8 cellular contexts compared by ENCODE assay signal in the genomic region with DNA sequence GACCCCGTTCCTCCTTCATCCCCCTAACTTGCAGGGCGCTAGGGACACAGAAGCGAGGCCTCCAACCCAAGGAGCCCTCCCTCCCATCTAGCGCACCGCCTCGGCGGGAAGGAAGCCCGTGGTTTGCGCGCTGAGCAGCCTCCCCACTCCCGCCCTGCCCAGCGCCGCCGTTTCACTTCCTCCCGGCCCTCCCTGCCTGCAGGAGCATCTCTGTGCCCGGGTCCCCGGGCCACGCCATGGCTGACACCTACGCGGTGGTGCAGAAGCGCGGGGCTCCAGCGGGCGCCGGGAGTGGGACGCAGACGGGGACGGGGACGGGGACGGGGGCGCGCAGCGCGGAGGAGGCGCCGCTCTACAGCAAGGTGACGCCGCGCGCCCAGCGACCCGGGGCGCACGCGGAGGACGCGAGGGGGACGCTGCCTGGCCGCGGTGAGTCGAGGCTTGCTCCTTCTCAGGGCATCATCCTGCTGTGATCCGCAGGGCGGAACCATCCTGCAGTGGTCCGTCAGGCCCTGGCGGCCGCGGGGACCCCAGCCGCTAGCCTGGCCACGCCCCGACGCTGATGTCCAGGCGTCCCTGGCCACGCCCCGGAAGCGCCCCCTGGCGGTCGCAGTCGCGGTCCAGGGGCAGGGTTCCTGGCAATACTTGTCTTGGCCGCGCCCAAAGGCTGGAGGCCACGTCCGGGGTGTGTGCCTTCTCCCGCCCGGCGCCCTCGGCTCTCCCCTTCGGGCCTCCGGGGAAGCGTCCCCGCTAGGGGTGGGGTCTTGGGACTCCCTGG. TPM values are rescaled to one million over a fixed set of nuclear protein-coding genes. Genes with fewer than 3 reads are reported as not detected.
DNase-seq lines count a peak whose midpoint lies in the region; ATAC-seq and TF ChIP-seq lines count a peak whose summit lies in the region.

No MANE protein-coding gene starts in this region.

- 2% methylated on average over 65 of the region's 81 CpGs for WGBS in mesenchymal stem cell

- peak overlapping the region; percentile 97 for H3K27ac Mint-ChIP-seq in activated CD8-positive, alpha-beta T cell treated with anti-CD3 and anti-CD28 coated beads for 36 hours

- peak overlapping the region; percentile 71 for H2BK15ac ChIP-seq in mesenchymal stem cell (ENCODE audit: low read depth, poor library complexity, severe bottlenecking)

- H3K9ac ChIP-seq in mesenchymal stem cell (ENCODE audit: low read length), result peak overlapping the region; percentile 94

- peak overlapping the region; percentile 54 for H3K4me2 ChIP-seq in mesenchymal stem cell (ENCODE audit: low read length, poor library complexity, severe bottlenecking)

- H3K4me1 ChIP-seq in BE2C (no peaks in the 10 kb centered on the region), mesenchymal stem cell (ENCODE audit: control insufficient read depth, insufficient read depth, low read depth, low read length) (peaks cover 23% of the 10 kb centered on the region)
- H3K4me1 ChIP-seq in effector memory CD4-positive, alpha-beta T cell (ENCODE audit: control insufficient read depth, insufficient read depth, low read length, poor library complexity, severe bottlenecking), result peaks cover 33% of the 10 kb centered on the region

- H3K14ac ChIP-seq in mesenchymal stem cell (ENCODE audit: low read length in 2 of 2), result peak overlapping the region in 1 of 2 experiments; percentile 98

- H3K36me3 ChIP-seq in BE2C (no peaks in the 10 kb centered on the region), mesenchymal stem cell (ENCODE audit: control insufficient read depth in 1 of 2, insufficient read depth in 2 of 2, low read depth in 1 of 2, low read length in 2 of 2) (peaks cover 19 to 22% of the 10 kb centered on the region in 2 experiments)
- H3K36me3 ChIP-seq in effector memory CD4-positive, alpha-beta T cell (ENCODE audit: control insufficient read depth, insufficient read depth, low read length), result no peaks in the 10 kb centered on the region

- ATAC-seq in GM18907 (IDR thresholded peaks at IDR 0.05; ENCODE audit: unreplicated experiment), result peak; percentile 83
- ATAC-seq in HG03108 (IDR thresholded peaks at IDR 0.05; ENCODE audit: unreplicated experiment), result peak; percentile 68
- peak; percentile 65 for ATAC-seq in activated CD8-positive, alpha-beta T cell treated with anti-CD3 and anti-CD28 coated beads for 36 hours

- H3K23ac ChIP-seq in mesenchymal stem cell (ENCODE audit: low read length in 2 of 2), result peak overlapping the region in 1 of 2 experiments; percentile 29

- peak; percentile 64 for TF ChIP-seq CTCF in BE2C (IDR thresholded peaks at IDR 0.05; ENCODE audit: low read depth, low read length)
- TF ChIP-seq CTCF in activated CD8-positive, alpha-beta T cell treated with anti-CD3 and anti-CD28 coated beads for 36 hours (IDR thresholded peaks at IDR 0.05), result peak; percentile 95

- peak overlapping the region; percentile 88 for H2BK120ac ChIP-seq in mesenchymal stem cell (ENCODE audit: low read depth, low read length)

- POLR2A ChIA-PET in activated CD8-positive, alpha-beta T cell treated with anti-CD3 and anti-CD28 coated beads for 36 hours (lab: Charles Lee), result interaction anchor here (0.7 to 2.0 kb wide), 6 partner anchors 17 to 34 kb away, joined by 3 to 18 read pairs (median 4); partner anchors contain the start of gene IMP4

- H3K4me3 Mint-ChIP-seq in activated CD8-positive, alpha-beta T cell treated with anti-CD3 and anti-CD28 coated beads for 36 hours, result peak overlapping the region; percentile 91

- H2AFZ ChIP-seq in mesenchymal stem cell (ENCODE audit: low read depth, low read length), result peak overlapping the region; percentile 96

- peak overlapping the region; percentile 96 for H4K8ac ChIP-seq in mesenchymal stem cell (ENCODE audit: low read length)

- peaks cover 48% of the 10 kb centered on the region for H3K36me3 Mint-ChIP-seq in activated CD8-positive, alpha-beta T cell treated with anti-CD3 and anti-CD28 coated beads for 36 hours (ENCODE audit: low read depth)

- peaks cover 39% of the 10 kb centered on the region for H3K79me1 ChIP-seq in mesenchymal stem cell (replicated peaks; ENCODE audit: low read length, poor library complexity, severe bottlenecking)

- H3K4me3 ChIP-seq in BE2C (ENCODE audit: low read depth, low read length) (peak overlapping the region; percentile 67), mesenchymal stem cell (ENCODE audit: insufficient read depth in 1 of 2, low read depth in 1 of 2, low read length in 2 of 2) (peak overlapping the region; percentile 94 to 97)
- H3K4me3 ChIP-seq in effector memory CD4-positive, alpha-beta T cell (ENCODE audit: insufficient read depth, low read depth, low read length, poor library complexity, severe bottlenecking), result peak overlapping the region; percentile 75

- H3K27me3 ChIP-seq in BE2C (no peaks in the 10 kb centered on the region), mesenchymal stem cell (ENCODE audit: control insufficient read depth in 1 of 2, insufficient read depth in 1 of 2, low read length in 2 of 2) (no peaks in the 10 kb centered on the region)
- H3K27me3 ChIP-seq in effector memory CD4-positive, alpha-beta T cell (replicated peaks; ENCODE audit: control insufficient read depth, insufficient read depth, low read length, poor library complexity, severe bottlenecking), result no peaks in the 10 kb centered on the region

- DNase-seq in BE2C (peak; percentile 87), NCI-H510A (lab: John Stamatoyannopoulos, UW) (peak; percentile 71), mesenchymal stem cell (peak; percentile 86)
- peak; percentile 79 for DNase-seq in activated CD8-positive, alpha-beta T cell treated with anti-CD3 and anti-CD28 coated beads for 36 hours
- DNase-seq in effector memory CD4-positive, alpha-beta T cell, result peak; percentile 42 to 61 (median 50)
- peak; percentile 54 for DNase-seq in stimulated activated CD8-positive, alpha-beta memory T cell treated with anti-CD3 and anti-CD28 coated beads, Interleukin-12 subunit alpha, Interleukin-12 subunit beta, amount 100 ng/mL, for 4 hours (ENCODE audit: low read depth)

- no peaks in the 10 kb centered on the region for H3K9me3 ChIP-seq in BE2C
- no peaks in the 10 kb centered on the region for H3K9me3 ChIP-seq in effector memory CD4-positive, alpha-beta T cell (ENCODE audit: control insufficient read depth, low read length)
- H3K9me3 ChIP-seq in mesenchymal stem cell (ENCODE audit: control insufficient read depth, low read length), result no peaks in the 10 kb centered on the region

- H3K27me3 Mint-ChIP-seq in activated CD8-positive, alpha-beta T cell treated with anti-CD3 and anti-CD28 coated beads for 36 hours, result no peaks in the 10 kb centered on the region

- CTCF ChIA-PET in activated CD8-positive, alpha-beta T cell treated with anti-CD3 and anti-CD28 coated beads for 36 hours (lab: Charles Lee), result interaction anchor here (0.7 to 2.3 kb wide), 9 partner anchors 9 to 192 kb away, joined by 3 to 18 read pairs (median 5); partner anchors contain the start of genes IMP4 and PTPN18

- H2BK12ac ChIP-seq in mesenchymal stem cell (ENCODE audit: low read length in 2 of 2), result peak overlapping the region in 1 of 2 experiments; percentile 77

- H3K9me3 Mint-ChIP-seq in activated CD8-positive, alpha-beta T cell treated with anti-CD3 and anti-CD28 coated beads for 36 hours, result no peaks in the 10 kb centered on the region

- H2AK5ac ChIP-seq in mesenchymal stem cell (ENCODE audit: low read length, severe bottlenecking), result no peak overlapping the region

- no peak overlapping the region for H2BK5ac ChIP-seq in mesenchymal stem cell (ENCODE audit: low read depth, low read length, poor library complexity, severe bottlenecking)

- H3K27ac ChIP-seq in effector memory CD4-positive, alpha-beta T cell (ENCODE audit: insufficient read depth, low read length, poor library complexity, severe bottlenecking), result peak overlapping the region; percentile 60
- no peak overlapping the region for H3K27ac ChIP-seq in mesenchymal stem cell (ENCODE audit: low read length, poor library complexity, severe bottlenecking)

- H4K91ac ChIP-seq in mesenchymal stem cell (ENCODE audit: low read length), result peak overlapping the region; percentile 91

- intact Hi-C loops in activated CD8-positive, alpha-beta T cell treated with anti-CD3 and anti-CD28 coated beads for 36 hours (cut with micrococcal nuclease), result no loop called here

- H3K4me1 Mint-ChIP-seq in activated CD8-positive, alpha-beta T cell treated with anti-CD3 and anti-CD28 coated beads for 36 hours (ENCODE audit: low read depth), result peaks cover 54% of the 10 kb centered on the region

- H3K18ac ChIP-seq in mesenchymal stem cell (ENCODE audit: low read depth in 1 of 2, low read length in 2 of 2), result peak overlapping the region; percentile 76 to 99

- H3K4ac ChIP-seq in mesenchymal stem cell (ENCODE audit: low read depth in 1 of 2, low read length in 2 of 2), result peak overlapping the region; percentile 79 to 89

RNA-seq across cellular contexts. Expression of gene PTPN18, which starts 16.4 kb away (rescaled TPM):
- polyA plus RNA-seq in BE2C (2012; ENCODE audit: insufficient read depth, insufficient read length, low read depth), result 6.9 TPM
- 10 to 100 TPM; 32.9 to 35.4 TPM for total RNA-seq in activated CD8-positive, alpha-beta T cell treated with anti-CD3 and anti-CD28 coated beads for 36 hours
- polyA plus RNA-seq in mesenchymal stem cell (2013, experiment 1 of 2), result 17.3 TPM
- polyA plus RNA-seq in mesenchymal stem cell (2013, experiment 2 of 2), result 17.3 TPM

RNA-seq across cellular contexts. Expression of gene IMP4, which starts 29.5 kb away (rescaled TPM):
- polyA plus RNA-seq in BE2C (2012; ENCODE audit: insufficient read depth, insufficient read length, low read depth), result 262 TPM
- total RNA-seq in activated CD8-positive, alpha-beta T cell treated with anti-CD3 and anti-CD28 coated beads for 36 hours, result 100 to 1,000 TPM; 160 to 163 TPM
- 65.5 TPM for polyA plus RNA-seq in mesenchymal stem cell (2013, experiment 1 of 2)
- polyA plus RNA-seq in mesenchymal stem cell (2013, experiment 2 of 2), result 61.8 TPM
